ENCODE assay signal across 23 cellular contexts in genomic region chr22:41175546-41175945, GRCh38. TPM values are rescaled to one million over a fixed set of nuclear protein-coding genes. Genes with fewer than 3 reads are reported as not detected.
A peak's percentile ranks its signal among the peaks of the same experiment; 100 is the strongest.
DNase-seq lines count a peak whose midpoint lies in the region; ATAC-seq and TF ChIP-seq lines count a peak whose summit lies in the region.
"Had no signal": no experiment of that assay in that cellular context is flagged by ENCODE, and none has a peak within 500 bp of the region (broad histone marks: within the 10 kb centered on the region; RNA-seq: fewer than 3 reads in every experiment).

No MANE protein-coding gene starts in this region.

- POLR2A ChIA-PET in WTC11 (lab: Charles Lee) = no interaction called here
- POLR2A ChIA-PET in naive thymus-derived CD8-positive, alpha-beta T cell (lab: Charles Lee) = no interaction called here

- no peaks in the 10 kb centered on the region for H3K9me3 Mint-ChIP-seq in activated naive CD4-positive, alpha-beta T cell treated with anti-CD3 and anti-CD28 coated beads, Interleukin-2, amount 10 ng/mL, durations not matched to agents 7 days and 5 days
- H3K9me3 Mint-ChIP-seq in activated naive CD4-positive, alpha-beta T cell treated with anti-CD3 and anti-CD28 coated beads, Interleukin-2, amount 50 U/mL, for 72 hours = no peaks in the 10 kb centered on the region
- H3K9me3 Mint-ChIP-seq in WTC11 = no peaks in the 10 kb centered on the region
- no peaks in the 10 kb centered on the region for H3K9me3 Mint-ChIP-seq in naive thymus-derived CD8-positive, alpha-beta T cell
- H3K9me3 Mint-ChIP-seq: IgD-negative memory B cell; naive thymus-derived CD4-positive, alpha-beta T cell; stimulated activated naive CD8-positive, alpha-beta T cell treated with anti-CD3 and anti-CD28 coated beads, Interleukin-15, Interleukin-2, amounts not matched to agents 100 ng/mL and 50 ng/mL, for 24 hours had no signal

- H3K27ac Mint-ChIP-seq in activated naive CD4-positive, alpha-beta T cell treated with anti-CD3 and anti-CD28 coated beads, Interleukin-2, amount 10 ng/mL, durations not matched to agents 7 days and 5 days = peak overlapping the region; percentile 76
- H3K27ac Mint-ChIP-seq in activated naive CD4-positive, alpha-beta T cell treated with anti-CD3 and anti-CD28 coated beads, Interleukin-2, amount 50 U/mL, for 72 hours = no peak overlapping the region
- H3K27ac Mint-ChIP-seq in WTC11 = peak overlapping the region; percentile 63; the same call in 1 of the 2 replicates
- peak overlapping the region in 8 of 10 donors; percentile 19 to 80 (median 56) for H3K27ac Mint-ChIP-seq in naive thymus-derived CD8-positive, alpha-beta T cell
- H3K27ac Mint-ChIP-seq: IgD-negative memory B cell; stimulated activated naive CD8-positive, alpha-beta T cell treated with anti-CD3 and anti-CD28 coated beads, Interleukin-15, Interleukin-2, amounts not matched to agents 100 ng/mL and 50 ng/mL, for 24 hours had no signal

- no peak overlapping the region for H3K27ac ChIP-seq in gastrocnemius medialis

- no peaks in the 10 kb centered on the region for H3K27me3 Mint-ChIP-seq in activated naive CD4-positive, alpha-beta T cell treated with anti-CD3 and anti-CD28 coated beads, Interleukin-2, amount 10 ng/mL, durations not matched to agents 7 days and 5 days
- H3K27me3 Mint-ChIP-seq in WTC11 (ENCODE audit: low read depth) = no peaks in the 10 kb centered on the region
- H3K27me3 Mint-ChIP-seq in naive thymus-derived CD8-positive, alpha-beta T cell = no peaks in the 10 kb centered on the region
- H3K27me3 Mint-ChIP-seq: IgD-negative memory B cell; naive thymus-derived CD4-positive, alpha-beta T cell; stimulated activated naive CD8-positive, alpha-beta T cell treated with anti-CD3 and anti-CD28 coated beads, Interleukin-15, Interleukin-2, amounts not matched to agents 100 ng/mL and 50 ng/mL, for 24 hours had no signal

- DNase-seq in activated naive CD4-positive, alpha-beta T cell treated with anti-CD3 and anti-CD28 coated beads, Interleukin-2, amount 10 ng/mL, durations not matched to agents 7 days and 5 days = no peak
- DNase-seq in activated naive CD4-positive, alpha-beta T cell treated with anti-CD3 and anti-CD28 coated beads, Interleukin-2, amount 50 U/mL, for 72 hours (ENCODE audit: low spot score in 2 of 2) = no peak
- peak; percentile 56 for DNase-seq in EH (ENCODE audit: low read depth)
- no peak for DNase-seq in WTC11 (ENCODE audit: low spot score)
- DNase-seq in naive thymus-derived CD8-positive, alpha-beta T cell = no peak
- no peak for DNase-seq in gastrocnemius medialis
- no peak for DNase-seq in superior temporal gyrus (ENCODE audit: extremely low spot score)
- DNase-seq: activated CD4-positive, alpha-beta T cell treated with anti-CD3 and anti-CD28 coated beads for 4 hours; activated T-cell treated with anti-CD3 and anti-CD28 coated beads, Interleukin-2, amount 50 U/mL, for 48 hours; COR-L47; cortex of kidney; GDM1; MG63; midbrain; naive thymus-derived CD4-positive, alpha-beta T cell; NCI-H1105 treated with DMSO at 0.1 percent for 48 hours; NCI-H2081; NCI-H345; nucleus accumbens had no signal

- H3K27me3 ChIP-seq in gastrocnemius medialis = no peaks in the 10 kb centered on the region
- H3K27me3 ChIP-seq: MG63 had no signal

- H3K4me3 ChIP-seq in gastrocnemius medialis = no peak overlapping the region
- H3K4me3 ChIP-seq: HAP-1, MG63 had no signal

- intact Hi-C loops in gastrocnemius medialis (cut with DNase I; ENCODE audit: low total_unique reads) = no loop called here

- no peaks in the 10 kb centered on the region for H3K9me3 ChIP-seq in gastrocnemius medialis
- H3K9me3 ChIP-seq: HAP-1, MG63 had no signal

- H3K4me1 ChIP-seq in gastrocnemius medialis = peaks cover 16 to 24% of the 10 kb centered on the region in 2 donors

- CTCF ChIA-PET in activated naive CD4-positive, alpha-beta T cell treated with anti-CD3 and anti-CD28 coated beads, Interleukin-2, amount 10 ng/mL, durations not matched to agents 7 days and 5 days (lab: Charles Lee) = interaction anchor here (0.8 kb wide), 1 partner anchor 62 kb away, joined by 3 read pairs; no protein-coding TSS in a partner anchor
- CTCF ChIA-PET in WTC11 (lab: Charles Lee) = no interaction called here

- TF ChIP-seq POLR2A in gastrocnemius medialis (IDR thresholded peaks at IDR 0.05) = no peak

- no peak for ATAC-seq in activated naive CD4-positive, alpha-beta T cell treated with anti-CD3 and anti-CD28 coated beads, Interleukin-2, amount 50 U/mL, for 72 hours
- ATAC-seq in WTC11 = no peak
- peak; percentile 14 to 20 for ATAC-seq in naive thymus-derived CD8-positive, alpha-beta T cell
- ATAC-seq in gastrocnemius medialis = no peak
- no peak for ATAC-seq in HG02981 (IDR thresholded peaks at IDR 0.05; ENCODE audit: unreplicated experiment)
- ATAC-seq: naive thymus-derived CD4-positive, alpha-beta T cell had no signal

- H3K36me3 ChIP-seq in gastrocnemius medialis = peaks cover under 1 to 84% of the 10 kb centered on the region in 2 donors

- TF ChIP-seq CTCF in WTC11 (IDR thresholded peaks at IDR 0.05) = no peak
- TF ChIP-seq CTCF in gastrocnemius medialis (IDR thresholded peaks at IDR 0.05 in 4 of 5, conservative IDR thresholded peaks at IDR 0.05 in 1 of 5) = no peak

- peaks cover 65% of the 10 kb centered on the region for H3K36me3 Mint-ChIP-seq in activated naive CD4-positive, alpha-beta T cell treated with anti-CD3 and anti-CD28 coated beads, Interleukin-2, amount 10 ng/mL, durations not matched to agents 7 days and 5 days
- peaks cover 8 to 20% of the 10 kb centered on the region in 2 donors for H3K36me3 Mint-ChIP-seq in activated naive CD4-positive, alpha-beta T cell treated with anti-CD3 and anti-CD28 coated beads, Interleukin-2, amount 50 U/mL, for 72 hours
- H3K36me3 Mint-ChIP-seq in WTC11 = peaks cover 81% of the 10 kb centered on the region
- H3K36me3 Mint-ChIP-seq in naive thymus-derived CD8-positive, alpha-beta T cell = peaks cover 0 to 86% (median 19%) of the 10 kb centered on the region in 3 donors

- peaks cover 23% of the 10 kb centered on the region for H3K4me1 Mint-ChIP-seq in activated naive CD4-positive, alpha-beta T cell treated with anti-CD3 and anti-CD28 coated beads, Interleukin-2, amount 10 ng/mL, durations not matched to agents 7 days and 5 days
- no peaks in the 10 kb centered on the region for H3K4me1 Mint-ChIP-seq in WTC11
- peaks cover 9 to 20% (median 13%) of the 10 kb centered on the region in 4 donors for H3K4me1 Mint-ChIP-seq in naive thymus-derived CD8-positive, alpha-beta T cell

- H3K4me3 Mint-ChIP-seq in activated naive CD4-positive, alpha-beta T cell treated with anti-CD3 and anti-CD28 coated beads, Interleukin-2, amount 10 ng/mL, durations not matched to agents 7 days and 5 days = no peak overlapping the region
- H3K4me3 Mint-ChIP-seq in WTC11 = no peak overlapping the region
- H3K4me3 Mint-ChIP-seq in naive thymus-derived CD8-positive, alpha-beta T cell = peak overlapping the region in 1 of 10 donors; percentile 3
- H3K4me3 Mint-ChIP-seq: IgD-negative memory B cell; stimulated activated naive CD8-positive, alpha-beta T cell treated with anti-CD3 and anti-CD28 coated beads, Interleukin-15, Interleukin-2, amounts not matched to agents 100 ng/mL and 50 ng/mL, for 24 hours had no signal

- in situ Hi-C loops in gastrocnemius medialis (cut with MboI; ENCODE audit: low sequenced_read_pairs in 4 of 4) = no loop called here

TF ChIP-seq in WTC11, 78 proteins besides CTCF, POLR2A, EP300 and RAD21 (continues in another document):
- TF ChIP-seq, protein P1, sequence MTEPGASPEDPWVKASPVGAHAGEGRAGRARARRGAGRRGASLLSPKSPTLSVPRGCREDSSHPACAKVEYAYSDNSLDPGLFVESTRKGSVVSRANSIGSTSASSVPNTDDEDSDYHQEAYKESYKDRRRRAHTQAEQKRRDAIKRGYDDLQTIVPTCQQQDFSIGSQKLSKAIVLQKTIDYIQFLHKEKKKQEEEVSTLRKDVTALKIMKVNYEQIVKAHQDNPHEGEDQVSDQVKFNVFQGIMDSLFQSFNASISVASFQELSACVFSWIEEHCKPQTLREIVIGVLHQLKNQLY (CRISPR knock-in tag; IDR thresholded peaks at IDR 0.05) = no peak
- TF ChIP-seq ZNF263 (CRISPR knock-in tag; IDR thresholded peaks at IDR 0.05; ENCODE audit: low read depth) (no peak), E2F5 (CRISPR knock-in tag; IDR thresholded peaks at IDR 0.05) (no peak)
- TF ChIP-seq, protein P2, sequence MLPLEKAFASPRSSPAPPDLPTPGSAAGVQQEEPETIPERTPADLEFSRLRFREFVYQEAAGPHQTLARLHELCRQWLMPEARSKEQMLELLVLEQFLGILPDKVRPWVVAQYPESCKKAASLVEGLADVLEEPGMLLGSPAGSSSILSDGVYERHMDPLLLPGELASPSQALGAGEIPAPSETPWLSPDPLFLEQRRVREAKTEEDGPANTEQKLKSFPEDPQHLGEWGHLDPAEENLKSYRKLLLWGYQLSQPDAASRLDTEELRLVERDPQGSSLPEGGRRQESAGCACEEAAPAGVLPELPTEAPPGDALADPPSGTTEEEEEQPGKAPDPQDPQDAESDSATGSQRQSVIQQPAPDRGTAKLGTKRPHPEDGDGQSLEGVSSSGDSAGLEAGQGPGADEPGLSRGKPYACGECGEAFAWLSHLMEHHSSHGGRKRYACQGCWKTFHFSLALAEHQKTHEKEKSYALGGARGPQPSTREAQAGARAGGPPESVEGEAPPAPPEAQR (CRISPR knock-in tag; IDR thresholded peaks at IDR 0.05) = no peak

RNA-seq across cellular contexts. Expression of gene L3MBTL2, which starts 29.6 kb away (rescaled TPM):
- 10 to 100 TPM; 30.5 to 34.4 TPM for total RNA-seq in activated naive CD4-positive, alpha-beta T cell treated with anti-CD3 and anti-CD28 coated beads, Interleukin-2, amount 50 U/mL, for 72 hours
- total RNA-seq in WTC11 (2021) (25.2 to 28.0 TPM (median 25.6 TPM) in 3 replicates), gastrocnemius medialis (10 to 100 TPM in 3 of 4 donors, 1 to 10 TPM in 1; 4.8 to 14.4 (median 12.4) TPM)
- 10 to 100 TPM; 42.2 to 44.2 TPM for total RNA-seq in naive thymus-derived CD8-positive, alpha-beta T cell
- polyA plus RNA-seq in naive thymus-derived CD8-positive, alpha-beta T cell = 10 to 100 TPM; 27.5 to 39.9 (median 34.0) TPM

Comparison
In these comparisons a context has a peak if more than half of its experiments do, and no peak if none do; other contexts are left out.
1. H3K27ac Mint-ChIP-seq: peak in activated naive CD4-positive, alpha-beta T cell treated with anti-CD3 and anti-CD28 coated beads, Interleukin-2, amount 10 ng/mL, durations not matched to agents 7 days and 5 days (single experiment), WTC11 (single experiment) and naive thymus-derived CD8-positive, alpha-beta T cell (8 of 10); none in activated naive CD4-positive, alpha-beta T cell treated with anti-CD3 and anti-CD28 coated beads, Interleukin-2, amount 50 U/mL, for 72 hours (0 of 2).
2. ATAC-seq: peak in naive thymus-derived CD8-positive, alpha-beta T cell (2 of 2); none in activated naive CD4-positive, alpha-beta T cell treated with anti-CD3 and anti-CD28 coated beads, Interleukin-2, amount 50 U/mL, for 72 hours (0 of 2), WTC11 (single experiment), gastrocnemius medialis (0 of 2) and HG02981 (single experiment).